29 cellular contexts compared by ENCODE assay signal in genomic region chr11:34805937-34806336, GRCh38.
"Had no signal": no experiment of that assay in that cellular context is flagged by ENCODE, and none has a peak within 500 bp of the region (broad histone marks: within the 10 kb centered on the region; RNA-seq: fewer than 3 reads in every experiment).

No MANE protein-coding gene starts in this region.

- H3K4me3 ChIP-seq: coronary artery, dorsolateral prefrontal cortex, esophagus squamous epithelium, gastroesophageal sphincter, heart right ventricle had no signal

- H3K4me1 ChIP-seq: gastroesophageal sphincter, heart right ventricle had no signal

- H3K9me3 ChIP-seq: esophagus squamous epithelium, gastroesophageal sphincter had no signal

- H3K36me3 ChIP-seq: brain microvascular endothelial cell, esophagus squamous epithelium, gastroesophageal sphincter, heart right ventricle had no signal

- H3K27ac ChIP-seq: brain microvascular endothelial cell, coronary artery, dorsolateral prefrontal cortex, esophagus squamous epithelium, gastroesophageal sphincter, heart right ventricle, VCaP had no signal

- H3K27me3 ChIP-seq: brain microvascular endothelial cell, dorsolateral prefrontal cortex, esophagus squamous epithelium, gastroesophageal sphincter had no signal

- FAIRE-seq: astrocyte, bronchial epithelial cell, TTC549 had no signal

- DNase-seq: activated CD4-positive, alpha-beta memory T cell treated with anti-CD3 and anti-CD28 coated beads, Interleukin-2, amount 10 ng/mL, durations not matched to agents 7 days and 5 days; activated CD4-positive, alpha-beta T cell treated with anti-CD3 and anti-CD28 coated beads for 1 hour; activated CD4-positive, alpha-beta T cell treated with anti-CD3 and anti-CD28 coated beads for 4 hours; activated CD4-positive, alpha-beta T cell treated with anti-CD3 and anti-CD28 coated beads, Interleukin-2, amount 10 ng/mL, durations not matched to agents 7 days and 5 days; activated CD4-positive, alpha-beta T cell treated with anti-CD3 and anti-CD28 coated beads, Interleukin-2, amount 50 U/mL, for 4 hours; activated CD8-positive, alpha-beta memory T cell treated with anti-CD3 and anti-CD28 coated beads, Interleukin-2, amount 50 U/mL, for 48 hours; activated gamma-delta T cell; activated naive CD4-positive, alpha-beta T cell; activated naive CD4-positive, alpha-beta T cell treated with anti-CD3 and anti-CD28 coated beads, Interleukin-2, amount 10 ng/mL, durations not matched to agents 7 days and 5 days; activated T-cell treated with anti-CD3 and anti-CD28 coated beads for 4 hours; activated T-cell treated with anti-CD3 and anti-CD28 coated beads, Interleukin-2, amount 50 U/mL, for 24 hours; activated T-cell treated with anti-CD3 and anti-CD28 coated beads, Interleukin-2, amount 50 U/mL, for 72 hours; amniotic stem cell; anterior cingulate cortex; brain microvascular endothelial cell; dorsolateral prefrontal cortex; effector memory CD4-positive, alpha-beta T cell; endodermal cell; esophagus squamous epithelium; foreskin melanocyte; heart right ventricle; T-helper 2 cell had no signal

- ATAC-seq: activated T-cell treated with anti-CD3 and anti-CD28 coated beads, Interleukin-2, amount 50 U/mL, for 72 hours; gastroesophageal sphincter; heart right ventricle; WTC11 had no signal
